Comparison of ENCODE assay signal across 21 cellular contexts in genomic region chr16:57125969-57126368, GRCh38.
"Had no signal": no experiment of that assay in that cellular context is flagged by ENCODE, and none has a peak within 500 bp of the region (broad histone marks: within the 10 kb centered on the region; RNA-seq: fewer than 3 reads in every experiment).

No MANE protein-coding gene starts in this region.

- H3K27me3 Mint-ChIP-seq: dendritic cell treated with granulocyte-macrophage colony-stimulating factor and Interleukin-4, amounts not matched to agents 40 ng/mL and 50 ng/mL, for 4 days; stimulated activated memory B cell treated with anti-CD40 and anti-IgM and Interleukin-4, amounts not matched to agents 10 μg/mL and 1 μg/mL and 100 μg/mL, for 72 hours had no signal

- H3K36me3 Mint-ChIP-seq: natural killer cell had no signal

- H3K9me3 ChIP-seq: prostate gland, right lobe of liver, stomach had no signal

- H3K9ac ChIP-seq: parathyroid adenoma had no signal

- H3K27ac ChIP-seq: hepatocyte, parathyroid adenoma, prostate gland, right lobe of liver, stomach had no signal

- H3K4me1 Mint-ChIP-seq: endodermal cell had no signal

- H3K4me3 Mint-ChIP-seq: dendritic cell treated with granulocyte-macrophage colony-stimulating factor and Interleukin-4, amounts not matched to agents 40 ng/mL and 50 ng/mL, for 4 days; endodermal cell; natural killer cell; neural crest cell; stimulated activated memory B cell treated with anti-CD40 and anti-IgM and Interleukin-4, amounts not matched to agents 10 μg/mL and 1 μg/mL and 100 μg/mL, for 72 hours had no signal

- H3K79me2 ChIP-seq: hepatocyte, parathyroid adenoma had no signal

- H3K9me3 Mint-ChIP-seq: dendritic cell treated with granulocyte-macrophage colony-stimulating factor and Interleukin-4, amounts not matched to agents 40 ng/mL and 50 ng/mL, for 4 days; endodermal cell; natural killer cell; neural crest cell; stimulated activated memory B cell treated with anti-CD40 and anti-IgM and Interleukin-4, amounts not matched to agents 10 μg/mL and 1 μg/mL and 100 μg/mL, for 72 hours had no signal

- H3K4me2 ChIP-seq: hepatocyte had no signal

- H3K4me3 ChIP-seq: hepatocyte, prostate gland, right lobe of liver, stomach had no signal

- H3K4me1 ChIP-seq: parathyroid adenoma, prostate gland, right lobe of liver, stomach had no signal

- DNase-seq: cerebellar nuclear complex; endodermal cell; foreskin melanocyte; head of caudate nucleus; kidney glomerular epithelial cell; mesendoderm; natural killer cell; occipital lobe; retina; right lobe of liver; stimulated activated CD4-positive, alpha-beta T cell treated with anti-CD3 and anti-CD28 coated beads, Interleukin-4, amount 100 ng/mL, for 1 hour; stimulated activated CD8-positive, alpha-beta memory T cell treated with anti-CD3 and anti-CD28 coated beads, Interleukin-4, amount 100 ng/mL, for 48 hours; stomach; trophoblast cell had no signal

- ATAC-seq: right lobe of liver; stimulated activated memory B cell treated with anti-CD40 and anti-IgM and Interleukin-4, amounts not matched to agents 10 μg/mL and 1 μg/mL and 100 μg/mL, for 72 hours had no signal

- H3K27ac Mint-ChIP-seq: dendritic cell treated with granulocyte-macrophage colony-stimulating factor and Interleukin-4, amounts not matched to agents 40 ng/mL and 50 ng/mL, for 4 days; endodermal cell; stimulated activated memory B cell treated with anti-CD40 and anti-IgM and Interleukin-4, amounts not matched to agents 10 μg/mL and 1 μg/mL and 100 μg/mL, for 72 hours had no signal

- H3K36me3 ChIP-seq: prostate gland, right lobe of liver had no signal

- FAIRE-seq: colon had no signal

- H2AFZ ChIP-seq: hepatocyte, parathyroid adenoma had no signal

- H3K27me3 ChIP-seq: hepatocyte, right lobe of liver, stomach had no signal
